1 cellular context compared by ENCODE assay signal in the genomic region with DNA sequence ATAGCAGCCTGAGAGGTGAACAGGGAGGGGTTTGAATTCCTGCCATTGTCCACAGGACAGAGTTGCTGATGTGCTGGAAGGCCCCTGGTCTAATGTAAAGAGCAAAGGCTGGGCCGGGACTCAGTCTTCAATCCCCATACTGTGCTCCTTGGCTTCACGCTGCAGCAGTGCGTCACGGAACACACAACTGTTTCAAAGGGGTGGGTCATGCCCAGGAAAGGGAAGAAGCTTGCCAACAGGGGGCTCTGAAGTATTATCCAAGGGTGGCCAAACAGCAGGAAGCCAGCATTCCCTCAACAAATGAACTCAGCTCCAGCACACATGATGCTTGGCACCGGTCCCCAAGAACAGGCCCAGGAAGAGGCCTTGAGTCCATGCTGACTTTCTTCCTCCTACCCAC.
A peak's percentile ranks its signal among the peaks of the same experiment; 100 is the strongest.
TF ChIP-seq lines count a peak whose summit lies in the region.

No MANE protein-coding gene starts in this region.

TF ChIP-seq in HepG2, 621 proteins besides CTCF, POLR2A, EP300 and RAD21 (continued from another document and continues in another):
- TF ChIP-seq SMC3 (IDR thresholded peaks at IDR 0.05; ENCODE audit: low read length) (peak; percentile 62; the same call in 1 of the 2 replicates), AHR (CRISPR knock-in tag; IDR thresholded peaks at IDR 0.05) (no peak), ZNF629 (CRISPR knock-in tag; conservative IDR thresholded peaks at IDR 0.05) (peak; percentile 88), SSRP1 (CRISPR knock-in tag; IDR thresholded peaks at IDR 0.05) (no peak), FOXA1 (IDR thresholded peaks at IDR 0.05) (no peak), FOXA1 (CRISPR knock-in tag; IDR thresholded peaks at IDR 0.05) (no peak), FIP1L1 (IDR thresholded peaks at IDR 0.05; ENCODE audit: borderline replicate concordance, insufficient read depth, low read depth, low read length) (no peak), ZNF292 (CRISPR knock-in tag; IDR thresholded peaks at IDR 0.05; ENCODE audit: borderline replicate concordance, low read depth) (0 out of 2 replicates have a peak, but pooled peaks have one; percentile 29), ZNF383 (CRISPR knock-in tag; IDR thresholded peaks at IDR 0.05; ENCODE audit: borderline replicate concordance) (no peak), ZNF670 (CRISPR knock-in tag; IDR thresholded peaks at IDR 0.05; ENCODE audit: borderline replicate concordance) (no peak), ZNF207 (IDR thresholded peaks at IDR 0.05; ENCODE audit: borderline replicate concordance) (no peak), SP2 (CRISPR knock-in tag; IDR thresholded peaks at IDR 0.05) (no peak), CREB1 (IDR thresholded peaks at IDR 0.05) (peak; percentile 24; the same call in 1 of the 2 replicates), CREB1 (CRISPR knock-in tag; IDR thresholded peaks at IDR 0.05) (no peak; the same call in 1 of the 2 replicates), ETV5 (CRISPR knock-in tag; IDR thresholded peaks at IDR 0.05; ENCODE audit: borderline replicate concordance) (0 out of 2 replicates have a peak, but pooled peaks have one; percentile 10), SALL1 (CRISPR knock-in tag; IDR thresholded peaks at IDR 0.05) (peak; percentile 30; the same call in 1 of the 2 replicates), FOSL2 (CRISPR knock-in tag; IDR thresholded peaks at IDR 0.05) (0 out of 2 replicates have a peak, but pooled peaks have one; percentile 9), ZNF263 (CRISPR knock-in tag; IDR thresholded peaks at IDR 0.05) (peak; percentile 50; the same call in 1 of the 2 replicates), GABPA (IDR thresholded peaks at IDR 0.05; ENCODE audit: low read depth, low read length) (no peak), GABPA (CRISPR knock-in tag; IDR thresholded peaks at IDR 0.05; ENCODE audit: low read depth) (0 out of 2 replicates have a peak, but pooled peaks have one; percentile 11), RFX3 (CRISPR knock-in tag; IDR thresholded peaks at IDR 0.05) (no peak), ZNF557 (CRISPR knock-in tag; IDR thresholded peaks at IDR 0.05) (no peak), SMAD9 (CRISPR knock-in tag; IDR thresholded peaks at IDR 0.05) (no peak), ZNF644 (CRISPR knock-in tag; IDR thresholded peaks at IDR 0.05; ENCODE audit: low read depth) (peak; percentile 45; the same call in 1 of the 2 replicates), FLYWCH1 (CRISPR knock-in tag; IDR thresholded peaks at IDR 0.05) (no peak)
- TF ChIP-seq, protein P1, sequence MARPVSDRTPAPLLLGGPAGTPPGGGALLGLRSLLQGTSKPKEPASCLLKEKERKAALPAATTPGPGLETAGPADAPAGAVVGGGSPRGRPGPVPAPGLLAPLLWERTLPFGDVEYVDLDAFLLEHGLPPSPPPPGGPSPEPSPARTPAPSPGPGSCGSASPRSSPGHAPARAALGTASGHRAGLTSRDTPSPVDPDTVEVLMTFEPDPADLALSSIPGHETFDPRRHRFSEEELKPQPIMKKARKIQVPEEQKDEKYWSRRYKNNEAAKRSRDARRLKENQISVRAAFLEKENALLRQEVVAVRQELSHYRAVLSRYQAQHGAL (CRISPR knock-in tag; IDR thresholded peaks at IDR 0.05; ENCODE audit: not compliant biosample characterization) = no peak
- TF ChIP-seq, protein P2, sequence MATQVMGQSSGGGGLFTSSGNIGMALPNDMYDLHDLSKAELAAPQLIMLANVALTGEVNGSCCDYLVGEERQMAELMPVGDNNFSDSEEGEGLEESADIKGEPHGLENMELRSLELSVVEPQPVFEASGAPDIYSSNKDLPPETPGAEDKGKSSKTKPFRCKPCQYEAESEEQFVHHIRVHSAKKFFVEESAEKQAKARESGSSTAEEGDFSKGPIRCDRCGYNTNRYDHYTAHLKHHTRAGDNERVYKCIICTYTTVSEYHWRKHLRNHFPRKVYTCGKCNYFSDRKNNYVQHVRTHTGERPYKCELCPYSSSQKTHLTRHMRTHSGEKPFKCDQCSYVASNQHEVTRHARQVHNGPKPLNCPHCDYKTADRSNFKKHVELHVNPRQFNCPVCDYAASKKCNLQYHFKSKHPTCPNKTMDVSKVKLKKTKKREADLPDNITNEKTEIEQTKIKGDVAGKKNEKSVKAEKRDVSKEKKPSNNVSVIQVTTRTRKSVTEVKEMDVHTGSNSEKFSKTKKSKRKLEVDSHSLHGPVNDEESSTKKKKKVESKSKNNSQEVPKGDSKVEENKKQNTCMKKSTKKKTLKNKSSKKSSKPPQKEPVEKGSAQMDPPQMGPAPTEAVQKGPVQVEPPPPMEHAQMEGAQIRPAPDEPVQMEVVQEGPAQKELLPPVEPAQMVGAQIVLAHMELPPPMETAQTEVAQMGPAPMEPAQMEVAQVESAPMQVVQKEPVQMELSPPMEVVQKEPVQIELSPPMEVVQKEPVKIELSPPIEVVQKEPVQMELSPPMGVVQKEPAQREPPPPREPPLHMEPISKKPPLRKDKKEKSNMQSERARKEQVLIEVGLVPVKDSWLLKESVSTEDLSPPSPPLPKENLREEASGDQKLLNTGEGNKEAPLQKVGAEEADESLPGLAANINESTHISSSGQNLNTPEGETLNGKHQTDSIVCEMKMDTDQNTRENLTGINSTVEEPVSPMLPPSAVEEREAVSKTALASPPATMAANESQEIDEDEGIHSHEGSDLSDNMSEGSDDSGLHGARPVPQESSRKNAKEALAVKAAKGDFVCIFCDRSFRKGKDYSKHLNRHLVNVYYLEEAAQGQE (IDR thresholded peaks at IDR 0.05; ENCODE audit: borderline replicate concordance in 1 of 2, low read depth in 1 of 2, low read length in 2 of 2) = no peak
- TF ChIP-seq, protein P3, sequence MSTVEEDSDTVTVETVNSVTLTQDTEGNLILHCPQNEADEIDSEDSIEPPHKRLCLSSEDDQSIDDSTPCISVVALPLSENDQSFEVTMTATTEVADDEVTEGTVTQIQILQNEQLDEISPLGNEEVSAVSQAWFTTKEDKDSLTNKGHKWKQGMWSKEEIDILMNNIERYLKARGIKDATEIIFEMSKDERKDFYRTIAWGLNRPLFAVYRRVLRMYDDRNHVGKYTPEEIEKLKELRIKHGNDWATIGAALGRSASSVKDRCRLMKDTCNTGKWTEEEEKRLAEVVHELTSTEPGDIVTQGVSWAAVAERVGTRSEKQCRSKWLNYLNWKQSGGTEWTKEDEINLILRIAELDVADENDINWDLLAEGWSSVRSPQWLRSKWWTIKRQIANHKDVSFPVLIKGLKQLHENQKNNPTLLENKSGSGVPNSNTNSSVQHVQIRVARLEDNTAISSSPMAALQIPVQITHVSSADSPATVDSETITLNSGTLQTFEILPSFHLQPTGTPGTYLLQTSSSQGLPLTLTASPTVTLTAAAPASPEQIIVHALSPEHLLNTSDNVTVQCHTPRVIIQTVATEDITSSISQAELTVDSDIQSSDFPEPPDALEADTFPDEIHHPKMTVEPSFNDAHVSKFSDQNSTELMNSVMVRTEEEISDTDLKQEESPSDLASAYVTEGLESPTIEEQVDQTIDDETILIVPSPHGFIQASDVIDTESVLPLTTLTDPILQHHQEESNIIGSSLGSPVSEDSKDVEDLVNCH (CRISPR knock-in tag; IDR thresholded peaks at IDR 0.05) = no peak
- TF ChIP-seq, protein P4, sequence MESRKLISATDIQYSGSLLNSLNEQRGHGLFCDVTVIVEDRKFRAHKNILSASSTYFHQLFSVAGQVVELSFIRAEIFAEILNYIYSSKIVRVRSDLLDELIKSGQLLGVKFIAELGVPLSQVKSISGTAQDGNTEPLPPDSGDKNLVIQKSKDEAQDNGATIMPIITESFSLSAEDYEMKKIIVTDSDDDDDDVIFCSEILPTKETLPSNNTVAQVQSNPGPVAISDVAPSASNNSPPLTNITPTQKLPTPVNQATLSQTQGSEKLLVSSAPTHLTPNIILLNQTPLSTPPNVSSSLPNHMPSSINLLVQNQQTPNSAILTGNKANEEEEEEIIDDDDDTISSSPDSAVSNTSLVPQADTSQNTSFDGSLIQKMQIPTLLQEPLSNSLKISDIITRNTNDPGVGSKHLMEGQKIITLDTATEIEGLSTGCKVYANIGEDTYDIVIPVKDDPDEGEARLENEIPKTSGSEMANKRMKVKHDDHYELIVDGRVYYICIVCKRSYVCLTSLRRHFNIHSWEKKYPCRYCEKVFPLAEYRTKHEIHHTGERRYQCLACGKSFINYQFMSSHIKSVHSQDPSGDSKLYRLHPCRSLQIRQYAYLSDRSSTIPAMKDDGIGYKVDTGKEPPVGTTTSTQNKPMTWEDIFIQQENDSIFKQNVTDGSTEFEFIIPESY (CRISPR knock-in tag; IDR thresholded peaks at IDR 0.05) = peak; percentile 48; the same call in 1 of the 2 replicates
- TF ChIP-seq, protein P5, sequence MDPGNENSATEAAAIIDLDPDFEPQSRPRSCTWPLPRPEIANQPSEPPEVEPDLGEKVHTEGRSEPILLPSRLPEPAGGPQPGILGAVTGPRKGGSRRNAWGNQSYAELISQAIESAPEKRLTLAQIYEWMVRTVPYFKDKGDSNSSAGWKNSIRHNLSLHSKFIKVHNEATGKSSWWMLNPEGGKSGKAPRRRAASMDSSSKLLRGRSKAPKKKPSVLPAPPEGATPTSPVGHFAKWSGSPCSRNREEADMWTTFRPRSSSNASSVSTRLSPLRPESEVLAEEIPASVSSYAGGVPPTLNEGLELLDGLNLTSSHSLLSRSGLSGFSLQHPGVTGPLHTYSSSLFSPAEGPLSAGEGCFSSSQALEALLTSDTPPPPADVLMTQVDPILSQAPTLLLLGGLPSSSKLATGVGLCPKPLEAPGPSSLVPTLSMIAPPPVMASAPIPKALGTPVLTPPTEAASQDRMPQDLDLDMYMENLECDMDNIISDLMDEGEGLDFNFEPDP (CRISPR knock-in tag; conservative IDR thresholded peaks at IDR 0.05) = no peak
- TF ChIP-seq, protein P6, sequence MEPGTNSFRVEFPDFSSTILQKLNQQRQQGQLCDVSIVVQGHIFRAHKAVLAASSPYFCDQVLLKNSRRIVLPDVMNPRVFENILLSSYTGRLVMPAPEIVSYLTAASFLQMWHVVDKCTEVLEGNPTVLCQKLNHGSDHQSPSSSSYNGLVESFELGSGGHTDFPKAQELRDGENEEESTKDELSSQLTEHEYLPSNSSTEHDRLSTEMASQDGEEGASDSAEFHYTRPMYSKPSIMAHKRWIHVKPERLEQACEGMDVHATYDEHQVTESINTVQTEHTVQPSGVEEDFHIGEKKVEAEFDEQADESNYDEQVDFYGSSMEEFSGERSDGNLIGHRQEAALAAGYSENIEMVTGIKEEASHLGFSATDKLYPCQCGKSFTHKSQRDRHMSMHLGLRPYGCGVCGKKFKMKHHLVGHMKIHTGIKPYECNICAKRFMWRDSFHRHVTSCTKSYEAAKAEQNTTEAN (CRISPR knock-in tag; conservative IDR thresholded peaks at IDR 0.05) = no peak
- TF ChIP-seq, protein P7, sequence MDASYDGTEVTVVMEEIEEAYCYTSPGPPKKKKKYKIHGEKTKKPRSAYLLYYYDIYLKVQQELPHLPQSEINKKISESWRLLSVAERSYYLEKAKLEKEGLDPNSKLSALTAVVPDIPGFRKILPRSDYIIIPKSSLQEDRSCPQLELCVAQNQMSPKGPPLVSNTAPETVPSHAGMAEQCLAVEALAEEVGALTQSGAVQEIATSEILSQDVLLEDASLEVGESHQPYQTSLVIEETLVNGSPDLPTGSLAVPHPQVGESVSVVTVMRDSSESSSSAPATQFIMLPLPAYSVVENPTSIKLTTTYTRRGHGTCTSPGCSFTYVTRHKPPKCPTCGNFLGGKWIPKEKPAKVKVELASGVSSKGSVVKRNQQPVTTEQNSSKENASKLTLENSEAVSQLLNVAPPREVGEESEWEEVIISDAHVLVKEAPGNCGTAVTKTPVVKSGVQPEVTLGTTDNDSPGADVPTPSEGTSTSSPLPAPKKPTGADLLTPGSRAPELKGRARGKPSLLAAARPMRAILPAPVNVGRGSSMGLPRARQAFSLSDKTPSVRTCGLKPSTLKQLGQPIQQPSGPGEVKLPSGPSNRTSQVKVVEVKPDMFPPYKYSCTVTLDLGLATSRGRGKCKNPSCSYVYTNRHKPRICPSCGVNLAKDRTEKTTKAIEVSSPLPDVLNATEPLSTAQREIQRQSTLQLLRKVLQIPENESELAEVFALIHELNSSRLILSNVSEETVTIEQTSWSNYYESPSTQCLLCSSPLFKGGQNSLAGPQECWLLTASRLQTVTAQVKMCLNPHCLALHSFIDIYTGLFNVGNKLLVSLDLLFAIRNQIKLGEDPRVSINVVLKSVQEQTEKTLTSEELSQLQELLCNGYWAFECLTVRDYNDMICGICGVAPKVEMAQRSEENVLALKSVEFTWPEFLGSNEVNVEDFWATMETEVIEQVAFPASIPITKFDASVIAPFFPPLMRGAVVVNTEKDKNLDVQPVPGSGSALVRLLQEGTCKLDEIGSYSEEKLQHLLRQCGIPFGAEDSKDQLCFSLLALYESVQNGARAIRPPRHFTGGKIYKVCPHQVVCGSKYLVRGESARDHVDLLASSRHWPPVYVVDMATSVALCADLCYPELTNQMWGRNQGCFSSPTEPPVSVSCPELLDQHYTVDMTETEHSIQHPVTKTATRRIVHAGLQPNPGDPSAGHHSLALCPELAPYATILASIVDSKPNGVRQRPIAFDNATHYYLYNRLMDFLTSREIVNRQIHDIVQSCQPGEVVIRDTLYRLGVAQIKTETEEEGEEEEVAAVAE (CRISPR knock-in tag; IDR thresholded peaks at IDR 0.05; ENCODE audit: borderline replicate concordance) = no peak
- TF ChIP-seq, protein P8, sequence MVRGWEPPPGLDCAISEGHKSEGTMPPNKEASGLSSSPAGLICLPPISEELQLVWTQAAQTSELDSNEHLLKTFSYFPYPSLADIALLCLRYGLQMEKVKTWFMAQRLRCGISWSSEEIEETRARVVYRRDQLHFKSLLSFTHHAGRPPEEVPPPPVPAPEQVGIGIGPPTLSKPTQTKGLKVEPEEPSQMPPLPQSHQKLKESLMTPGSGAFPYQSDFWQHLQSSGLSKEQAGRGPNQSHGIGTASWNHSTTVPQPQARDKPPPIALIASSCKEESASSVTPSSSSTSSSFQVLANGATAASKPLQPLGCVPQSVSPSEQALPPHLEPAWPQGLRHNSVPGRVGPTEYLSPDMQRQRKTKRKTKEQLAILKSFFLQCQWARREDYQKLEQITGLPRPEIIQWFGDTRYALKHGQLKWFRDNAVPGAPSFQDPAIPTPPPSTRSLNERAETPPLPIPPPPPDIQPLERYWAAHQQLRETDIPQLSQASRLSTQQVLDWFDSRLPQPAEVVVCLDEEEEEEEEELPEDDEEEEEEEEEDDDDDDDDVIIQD (CRISPR knock-in tag; IDR thresholded peaks at IDR 0.05; ENCODE audit: low read depth) = no peak
